28 cellular contexts compared by ENCODE assay signal in the genomic region with DNA sequence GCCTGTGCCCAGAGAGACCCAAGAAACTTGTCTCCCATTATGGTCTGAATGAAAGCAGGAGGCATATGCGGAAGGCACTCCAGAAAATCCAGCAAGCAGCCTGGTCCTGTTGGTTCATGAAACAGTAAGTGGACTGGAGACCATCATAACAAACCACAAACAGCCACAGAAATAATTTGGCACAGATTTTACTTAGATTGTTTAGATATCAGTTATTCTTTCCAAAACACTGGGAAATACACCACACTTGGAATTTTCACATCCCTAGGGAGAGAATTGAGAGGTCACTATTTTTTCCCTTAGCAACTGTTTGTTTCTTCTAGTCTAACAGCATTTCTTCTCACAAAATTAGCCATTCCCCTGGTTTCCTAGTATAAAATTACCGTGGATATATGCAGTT.
"Had no signal": no experiment of that assay in that cellular context is flagged by ENCODE, and none has a peak within 500 bp of the region (broad histone marks: within the 10 kb centered on the region; RNA-seq: fewer than 3 reads in every experiment).

No MANE protein-coding gene starts in this region.

- H3K4me1 Mint-ChIP-seq: activated B cell treated with CpG ODN at 0.5 μM for 24 hours; activated CD4-positive, alpha-beta T cell treated with anti-CD3 and anti-CD28 coated beads, Interleukin-2, amount 10 ng/mL, durations not matched to agents 24 days and 14 days; activated CD8-positive, alpha-beta memory T cell treated with anti-CD3 and anti-CD28 coated beads, Interleukin-2, amount 10 ng/mL, durations not matched to agents 7 days and 5 days; activated naive CD4-positive, alpha-beta T cell treated with anti-CD3 and anti-CD28 coated beads, Interleukin-2, amount 50 U/mL, for 24 hours; activated naive CD8-positive, alpha-beta T cell treated with anti-CD3 and anti-CD28 coated beads, Interleukin-2, amount 50 U/mL, for 24 hours; T-cell had no signal

- H3K36me3 Mint-ChIP-seq: activated CD8-positive, alpha-beta memory T cell treated with anti-CD3 and anti-CD28 coated beads, Interleukin-2, amount 10 ng/mL, durations not matched to agents 7 days and 5 days; activated naive CD4-positive, alpha-beta T cell treated with anti-CD3 and anti-CD28 coated beads, Interleukin-2, amount 50 U/mL, for 24 hours; T-cell had no signal

- H3K27me3 Mint-ChIP-seq: activated B cell treated with CpG ODN at 0.5 μM for 24 hours; activated CD4-positive, alpha-beta T cell treated with anti-CD3 and anti-CD28 coated beads, Interleukin-2, amount 10 ng/mL, durations not matched to agents 24 days and 14 days; activated CD8-positive, alpha-beta memory T cell treated with anti-CD3 and anti-CD28 coated beads, Interleukin-2, amount 10 ng/mL, durations not matched to agents 7 days and 5 days; activated naive CD4-positive, alpha-beta T cell treated with anti-CD3 and anti-CD28 coated beads, Interleukin-2, amount 50 U/mL, for 24 hours; activated T-cell treated with anti-CD3 and anti-CD28 coated beads, Interleukin-2, amount 50 U/mL, for 24 hours; T-cell had no signal

- DNase-seq: activated B cell treated with CpG ODN at 0.5 μM for 24 hours; activated CD4-positive, alpha-beta T cell treated with anti-CD3 and anti-CD28 coated beads for 1 hour; activated CD4-positive, alpha-beta T cell treated with anti-CD3 and anti-CD28 coated beads, Interleukin-2, amount 10 ng/mL, durations not matched to agents 24 days and 14 days; activated CD4-positive, alpha-beta T cell treated with anti-CD3 and anti-CD28 coated beads, Interleukin-2, amount 50 U/mL, for 48 hours; activated CD8-positive, alpha-beta memory T cell treated with anti-CD3 and anti-CD28 coated beads, Interleukin-2, amount 10 ng/mL, durations not matched to agents 7 days and 5 days; activated effector memory CD4-positive, alpha-beta T cell treated with Interleukin-2 at 50 U/mL for 16 hours; activated naive CD4-positive, alpha-beta T cell; activated naive CD8-positive, alpha-beta T cell treated with anti-CD3 and anti-CD28 coated beads, Interleukin-2, amount 50 U/mL, for 24 hours; activated T-cell treated with anti-CD3 and anti-CD28 coated beads, Interleukin-2, amount 50 U/mL, for 24 hours; amniotic stem cell; central memory CD4-positive, alpha-beta T cell; MM.1S; NCI-H1105; NCI-H1436; NCI-H1694 treated with DMSO at 0.1 percent for 48 hours; NCI-H69; PC-3; SHP77 treated with DMSO at 0.1 percent for 48 hours; T-cell; T-helper 2 cell; T1000 had no signal

- H3K4me2 ChIP-seq: KMS-11 had no signal

- H3K27ac Mint-ChIP-seq: activated B cell treated with CpG ODN at 0.5 μM for 24 hours; activated CD4-positive, alpha-beta T cell treated with anti-CD3 and anti-CD28 coated beads, Interleukin-2, amount 10 ng/mL, durations not matched to agents 24 days and 14 days; activated CD8-positive, alpha-beta memory T cell treated with anti-CD3 and anti-CD28 coated beads, Interleukin-2, amount 10 ng/mL, durations not matched to agents 7 days and 5 days; activated naive CD4-positive, alpha-beta T cell treated with anti-CD3 and anti-CD28 coated beads, Interleukin-2, amount 50 U/mL, for 24 hours; activated naive CD8-positive, alpha-beta T cell treated with anti-CD3 and anti-CD28 coated beads, Interleukin-2, amount 50 U/mL, for 24 hours; activated T-cell treated with anti-CD3 and anti-CD28 coated beads, Interleukin-2, amount 50 U/mL, for 24 hours; activated T-helper 1 cell treated with anti-CD3 and anti-CD28 coated beads, Interleukin-12 subunit alpha, Interleukin-12 subunit beta, Interleukin-2, Interleukin-4 antibody, amounts not matched to agents 30 ng/mL and 10 ng/mL and 1 ng/mL, durations not matched to agents 14 hours and 24 hours and 36 hours; T-cell had no signal

- H3K4me3 Mint-ChIP-seq: activated B cell treated with CpG ODN at 0.5 μM for 24 hours; activated CD4-positive, alpha-beta T cell treated with anti-CD3 and anti-CD28 coated beads, Interleukin-2, amount 10 ng/mL, durations not matched to agents 24 days and 14 days; activated CD8-positive, alpha-beta memory T cell treated with anti-CD3 and anti-CD28 coated beads, Interleukin-2, amount 10 ng/mL, durations not matched to agents 7 days and 5 days; activated naive CD4-positive, alpha-beta T cell treated with anti-CD3 and anti-CD28 coated beads, Interleukin-2, amount 50 U/mL, for 24 hours; activated naive CD8-positive, alpha-beta T cell treated with anti-CD3 and anti-CD28 coated beads, Interleukin-2, amount 50 U/mL, for 24 hours; activated T-cell treated with anti-CD3 and anti-CD28 coated beads, Interleukin-2, amount 50 U/mL, for 24 hours; activated T-helper 1 cell treated with anti-CD3 and anti-CD28 coated beads, Interleukin-12 subunit alpha, Interleukin-12 subunit beta, Interleukin-2, Interleukin-4 antibody, amounts not matched to agents 30 ng/mL and 10 ng/mL and 1 ng/mL, durations not matched to agents 14 hours and 24 hours and 36 hours; T-cell had no signal

- H3K27ac ChIP-seq: KMS-11 had no signal

- FAIRE-seq: astrocyte, bronchial epithelial cell, RCC 7860, TTC549 had no signal

- ATAC-seq: activated CD8-positive, alpha-beta memory T cell treated with anti-CD3 and anti-CD28 coated beads, Interleukin-2, amount 10 ng/mL, durations not matched to agents 7 days and 5 days; activated naive CD8-positive, alpha-beta T cell treated with anti-CD3 and anti-CD28 coated beads, Interleukin-2, amount 50 U/mL, for 24 hours; PC-3; T-cell had no signal

- H3K9ac ChIP-seq: KMS-11 had no signal
